In the genomic region with DNA sequence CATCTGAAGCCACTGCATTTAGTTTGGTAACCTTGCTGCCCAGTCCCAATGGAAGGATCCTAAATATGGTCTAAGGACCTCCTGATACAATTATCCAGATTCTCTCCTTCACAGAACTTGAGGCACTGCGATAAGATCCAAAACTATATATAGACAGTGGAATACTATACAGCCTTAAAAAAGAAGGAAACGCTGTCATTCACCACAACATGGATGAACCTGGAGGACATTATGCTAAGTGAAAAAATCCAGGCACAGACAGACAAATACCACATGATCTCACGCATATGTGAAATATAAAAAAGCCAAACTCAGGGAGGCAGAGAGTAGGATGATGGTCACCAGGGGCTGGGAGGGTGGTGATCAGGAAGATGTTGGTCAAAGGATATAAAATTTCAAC, we compare ENCODE assay signal across 39 cellular contexts. TPM values are rescaled to one million over a fixed set of nuclear protein-coding genes. Genes with fewer than 3 reads are reported as not detected.
"Had no signal": no experiment of that assay in that cellular context is flagged by ENCODE, and none has a peak within 500 bp of the region (broad histone marks: within the 10 kb centered on the region; RNA-seq: fewer than 3 reads in every experiment).

No MANE protein-coding gene starts in this region.

- DNase-seq: Karpas-422, Kasumi-1, MG63, MM.1S, MV-4-11, NCI-H1048, NCI-H1092, NCI-H1092 treated with DMSO at 0.1 percent for 48 hours, NCI-H1105, NCI-H1417, NCI-H1417 treated with DMSO at 0.1 percent for 48 hours, NCI-H1436, NCI-H1436 treated with DMSO at 0.1 percent for 48 hours, NCI-H146, NCI-H1694, NCI-H1694 treated with DMSO at 0.1 percent for 48 hours, NCI-H187, NCI-H187 treated with DMSO at 0.1 percent for 48 hours, NCI-H1930, NCI-H2029, NCI-H2029 treated with DMSO at 0.1 percent for 48 hours, NCI-H2081, NCI-H2081 treated with DMSO at 0.1 percent for 48 hours, NCI-H2107, NCI-H2171, NCI-H2171 treated with DMSO at 0.1 percent for 48 hours, NCI-H2227 treated with DMSO at 0.1 percent for 48 hours, NCI-H226, NCI-H345, NCI-H446, NCI-H446 treated with DMSO at 0.1 percent for 48 hours, NCI-H510A, NCI-H510A treated with DMSO at 0.1 percent for 48 hours, NCI-H524, NCI-H524 treated with DMSO at 0.1 percent for 48 hours had no signal

- H3K9me3 ChIP-seq: MG63 had no signal

- H3K4me3 ChIP-seq: MG63 had no signal

- H3K27me3 ChIP-seq: MG63 had no signal

- H3K36me3 ChIP-seq: MG63 had no signal

RNA-seq across cellular contexts. Expression of gene IL4, which starts 2.8 kb away (rescaled TPM):
- total RNA-seq: LHCN-M2, M059J, MCF 10A, NCI-H460 had no signal

RNA-seq across cellular contexts. Expression of gene IL13, which starts 13.0 kb away (rescaled TPM):
- total RNA-seq: LHCN-M2, M059J, MCF 10A, NCI-H460 had no signal
